Comparison of ENCODE assay signal across 23 cellular contexts in genomic region chr16:31087971-31088370, GRCh38.
"Had no signal": no experiment of that assay in that cellular context is flagged by ENCODE, and none has a peak within 500 bp of the region (broad histone marks: within the 10 kb centered on the region; RNA-seq: fewer than 3 reads in every experiment).

No MANE protein-coding gene starts in this region.

- H3K27ac ChIP-seq: lower lobe of right lung, neural progenitor cell, testis, transverse colon had no signal

- H3K27me3 Mint-ChIP-seq: activated CD8-positive, alpha-beta T cell treated with anti-CD3 and anti-CD28 coated beads for 36 hours; activated naive CD4-positive, alpha-beta T cell treated with anti-CD3 and anti-CD28 coated beads, Interleukin-2, amount 50 U/mL, for 24 hours; activated naive CD8-positive, alpha-beta T cell treated with anti-CD3 and anti-CD28 coated beads, Interleukin-2, amount 50 U/mL, for 24 hours; central memory CD8-positive, alpha-beta T cell had no signal

- H3K36me3 ChIP-seq: neural progenitor cell, transverse colon had no signal

- H3K27me3 ChIP-seq: neural progenitor cell, testis, transverse colon had no signal

- H3K4me3 Mint-ChIP-seq: activated CD8-positive, alpha-beta T cell treated with anti-CD3 and anti-CD28 coated beads for 36 hours; activated naive CD4-positive, alpha-beta T cell treated with anti-CD3 and anti-CD28 coated beads, Interleukin-2, amount 50 U/mL, for 24 hours; activated naive CD8-positive, alpha-beta T cell treated with anti-CD3 and anti-CD28 coated beads, Interleukin-2, amount 50 U/mL, for 24 hours; activated T-cell treated with anti-CD3 and anti-CD28 coated beads, Interleukin-2, amount 50 U/mL, for 4 hours; central memory CD8-positive, alpha-beta T cell; natural killer cell; neural progenitor cell had no signal

- H3K27ac Mint-ChIP-seq: activated naive CD4-positive, alpha-beta T cell treated with anti-CD3 and anti-CD28 coated beads, Interleukin-2, amount 50 U/mL, for 24 hours; activated naive CD8-positive, alpha-beta T cell treated with anti-CD3 and anti-CD28 coated beads, Interleukin-2, amount 50 U/mL, for 24 hours; activated T-helper 2 cell treated with anti-CD3 and anti-CD28 coated beads, Interferon-gamma antibody, Interleukin-2, Interleukin-4, amounts not matched to agents 10 μg/mL and 5 μg/mL and 100 μg/mL, durations not matched to agents 14 hours and 24 hours and 36 hours; natural killer cell; neural progenitor cell had no signal

- H3K9ac ChIP-seq: neural progenitor cell had no signal

- H3K4me3 ChIP-seq: lower lobe of right lung, neural progenitor cell, testis, transverse colon had no signal

- H3K9me3 ChIP-seq: lower lobe of right lung, testis, transverse colon had no signal

- H3K4me1 Mint-ChIP-seq: activated naive CD4-positive, alpha-beta T cell treated with anti-CD3 and anti-CD28 coated beads, Interleukin-2, amount 50 U/mL, for 24 hours had no signal

- DNase-seq: activated CD4-positive, alpha-beta T cell treated with anti-CD3 and anti-CD28 coated beads, Interleukin-2, amount 50 U/mL, for 1 hour; activated CD4-positive, CD25-positive, alpha-beta regulatory T cell treated with anti-CD3 and anti-CD28 coated beads, Interleukin-2, amount 50 U/mL, for 72 hours; activated CD8-positive, alpha-beta T cell treated with anti-CD3 and anti-CD28 coated beads for 36 hours; activated naive CD8-positive, alpha-beta T cell treated with anti-CD3 and anti-CD28 coated beads, Interleukin-2, amount 50 U/mL, for 24 hours; activated T-cell treated with anti-CD3 and anti-CD28 coated beads, Interleukin-2, amount 50 U/mL, for 4 hours; dermis blood vessel endothelial cell; effector CD4-positive, alpha-beta T cell; kidney glomerular epithelial cell; lower lobe of right lung; mesendoderm; natural killer cell; occipital lobe; stimulated activated CD4-positive, alpha-beta T cell treated with anti-CD3 and anti-CD28 coated beads, Interleukin-12 subunit alpha, Interleukin-12 subunit beta, amount 100 ng/mL, for 4 hours; stimulated activated CD4-positive, alpha-beta T cell treated with anti-CD3 and anti-CD28 coated beads, Interleukin-4, amount 100 ng/mL, for 1 hour; stimulated activated naive CD8-positive, alpha-beta T cell treated with anti-CD3 and anti-CD28 coated beads, Interleukin-15, Interleukin-2, amounts not matched to agents 100 U/mL and 50 U/mL, for 24 hours; T-helper 9 cell; testis; transverse colon had no signal

- H3K36me3 Mint-ChIP-seq: activated naive CD4-positive, alpha-beta T cell treated with anti-CD3 and anti-CD28 coated beads, Interleukin-2, amount 50 U/mL, for 24 hours; natural killer cell had no signal

- ATAC-seq: activated CD8-positive, alpha-beta T cell treated with anti-CD3 and anti-CD28 coated beads for 36 hours; activated naive CD8-positive, alpha-beta T cell treated with anti-CD3 and anti-CD28 coated beads, Interleukin-2, amount 50 U/mL, for 24 hours; activated T-cell treated with anti-CD3 and anti-CD28 coated beads, Interleukin-2, amount 50 U/mL, for 4 hours; lower lobe of right lung; natural killer cell; right cardiac atrium; stimulated activated naive CD8-positive, alpha-beta T cell treated with anti-CD3 and anti-CD28 coated beads, Interleukin-15, Interleukin-2, amounts not matched to agents 100 U/mL and 50 U/mL, for 24 hours had no signal

- H3K9me3 Mint-ChIP-seq: activated CD8-positive, alpha-beta T cell treated with anti-CD3 and anti-CD28 coated beads for 36 hours; activated naive CD4-positive, alpha-beta T cell treated with anti-CD3 and anti-CD28 coated beads, Interleukin-2, amount 50 U/mL, for 24 hours; activated naive CD8-positive, alpha-beta T cell treated with anti-CD3 and anti-CD28 coated beads, Interleukin-2, amount 50 U/mL, for 24 hours; activated T-cell treated with anti-CD3 and anti-CD28 coated beads, Interleukin-2, amount 50 U/mL, for 4 hours; activated T-helper 2 cell treated with anti-CD3 and anti-CD28 coated beads, Interferon-gamma antibody, Interleukin-2, Interleukin-4, amounts not matched to agents 10 μg/mL and 5 μg/mL and 100 μg/mL, durations not matched to agents 14 hours and 24 hours and 36 hours; central memory CD8-positive, alpha-beta T cell; natural killer cell; neural progenitor cell had no signal
